In genomic region chr3:146566138-146566537, GRCh38 we compare ENCODE assay signal across 37 cellular contexts. TPM values are rescaled to one million over a fixed set of nuclear protein-coding genes. Genes with fewer than 3 reads are reported as not detected.
"Had no signal": no experiment of that assay in that cellular context is flagged by ENCODE, and none has a peak within 500 bp of the region (broad histone marks: within the 10 kb centered on the region; RNA-seq: fewer than 3 reads in every experiment).

No MANE protein-coding gene starts in this region.

- ATAC-seq: activated CD4-positive, CD25-positive, alpha-beta regulatory T cell treated with anti-CD3 and anti-CD28 coated beads, Interleukin-2, amount 50 U/mL, for 24 hours; activated CD8-positive, alpha-beta T cell treated with anti-CD3 and anti-CD28 coated beads for 36 hours; activated T-cell treated with anti-CD3 and anti-CD28 coated beads, Interleukin-2, amount 50 U/mL, for 4 hours; activated T-helper 17 cell treated with anti-CD3 and anti-CD28 coated beads, Interleukin-2, amount 50 U/mL, for 72 hours; body of pancreas; gastroesophageal sphincter; heart right ventricle; T-helper 17 cell had no signal

- H3K27ac ChIP-seq: body of pancreas, cardiac muscle cell, colonic mucosa, dorsolateral prefrontal cortex, esophagus muscularis mucosa, gastroesophageal sphincter, heart right ventricle, WERI-Rb-1 had no signal

- H3K4me1 ChIP-seq: body of pancreas, colonic mucosa, esophagus muscularis mucosa, gastroesophageal sphincter, heart right ventricle had no signal

- H3K27ac Mint-ChIP-seq: activated B cell treated with CpG ODN at 0.5 μM for 24 hours; activated CD8-positive, alpha-beta T cell treated with anti-CD3 and anti-CD28 coated beads for 36 hours; activated naive CD8-positive, alpha-beta T cell; activated T-helper 17 cell treated with anti-CD3 and anti-CD28 coated beads, Interleukin-2, amount 50 U/mL, for 72 hours; dendritic cell treated with granulocyte-macrophage colony-stimulating factor and Interleukin-4, amounts not matched to agents 40 ng/mL and 50 ng/mL, for 4 days; endodermal cell; T-helper 17 cell; T-helper 2 cell treated with Interferon-gamma antibody and Interleukin-4, amounts not matched to agents 5 μg/mL and 100 μg/mL, for 36 hours had no signal

- H3K9me3 ChIP-seq: body of pancreas, colonic mucosa, esophagus muscularis mucosa, gastroesophageal sphincter, heart right ventricle had no signal

- H3K9me3 Mint-ChIP-seq: activated B cell treated with CpG ODN at 0.5 μM for 24 hours; activated CD8-positive, alpha-beta T cell treated with anti-CD3 and anti-CD28 coated beads for 36 hours; activated T-cell treated with anti-CD3 and anti-CD28 coated beads, Interleukin-2, amount 50 U/mL, for 4 hours; activated T-helper 17 cell treated with anti-CD3 and anti-CD28 coated beads, Interleukin-2, amount 50 U/mL, for 72 hours; dendritic cell treated with granulocyte-macrophage colony-stimulating factor and Interleukin-4, amounts not matched to agents 40 ng/mL and 50 ng/mL, for 4 days; T-helper 2 cell treated with Interferon-gamma antibody and Interleukin-4, amounts not matched to agents 5 μg/mL and 100 μg/mL, for 36 hours had no signal

- H3K36me3 ChIP-seq: cardiac muscle cell, colonic mucosa, esophagus muscularis mucosa, gastroesophageal sphincter, heart right ventricle, WERI-Rb-1 had no signal

- H3K27me3 ChIP-seq: body of pancreas, cardiac muscle cell, colonic mucosa, esophagus muscularis mucosa, gastroesophageal sphincter, heart right ventricle had no signal

- H3K4me3 ChIP-seq: body of pancreas, cardiac muscle cell, colonic mucosa, dorsolateral prefrontal cortex, esophagus muscularis mucosa, gastroesophageal sphincter, heart right ventricle had no signal

- H3K4me3 Mint-ChIP-seq: activated B cell treated with CpG ODN at 0.5 μM for 24 hours; activated CD8-positive, alpha-beta T cell treated with anti-CD3 and anti-CD28 coated beads for 36 hours; activated naive CD8-positive, alpha-beta T cell; activated T-cell treated with anti-CD3 and anti-CD28 coated beads, Interleukin-2, amount 50 U/mL, for 4 hours; activated T-helper 17 cell treated with anti-CD3 and anti-CD28 coated beads, Interleukin-2, amount 50 U/mL, for 72 hours; dendritic cell treated with granulocyte-macrophage colony-stimulating factor and Interleukin-4, amounts not matched to agents 40 ng/mL and 50 ng/mL, for 4 days; endodermal cell; T-helper 17 cell; T-helper 2 cell treated with Interferon-gamma antibody and Interleukin-4, amounts not matched to agents 5 μg/mL and 100 μg/mL, for 36 hours had no signal

- H3K27me3 Mint-ChIP-seq: activated B cell treated with CpG ODN at 0.5 μM for 24 hours; dendritic cell treated with granulocyte-macrophage colony-stimulating factor and Interleukin-4, amounts not matched to agents 40 ng/mL and 50 ng/mL, for 4 days had no signal

- H3K4me1 Mint-ChIP-seq: activated B cell treated with CpG ODN at 0.5 μM for 24 hours; activated T-helper 17 cell treated with anti-CD3 and anti-CD28 coated beads, Interleukin-2, amount 50 U/mL, for 72 hours; endodermal cell; T-helper 17 cell had no signal

- DNase-seq: activated B cell treated with CpG ODN at 0.5 μM for 24 hours; activated CD4-positive, alpha-beta T cell treated with anti-CD3 and anti-CD28 coated beads for 48 hours; activated CD4-positive, alpha-beta T cell treated with anti-CD3 and anti-CD28 coated beads, Interleukin-2, amount 50 U/mL, for 1 hour; activated CD4-positive, alpha-beta T cell treated with anti-CD3 and anti-CD28 coated beads, Interleukin-2, amount 50 U/mL, for 48 hours; activated CD8-positive, alpha-beta memory T cell treated with anti-CD3 and anti-CD28 coated beads for 24 hours; activated CD8-positive, alpha-beta T cell treated with anti-CD3 and anti-CD28 coated beads for 36 hours; activated effector memory CD4-positive, alpha-beta T cell treated with Interleukin-2 at 50 U/mL for 16 hours; activated gamma-delta T cell treated with Interleukin-2 at 50 U/mL for 16 hours; activated naive CD4-positive, alpha-beta T cell treated with anti-CD3 and anti-CD28 coated beads, Interleukin-2, amount 50 U/mL, for 16 hours; activated naive CD4-positive, alpha-beta T cell treated with Interleukin-2 at 50 U/mL for 16 hours; activated T-cell treated with anti-CD3 and anti-CD28 coated beads, Interleukin-2, amount 50 U/mL, for 4 hours; amniotic stem cell; anterior cingulate cortex; body of pancreas; central memory CD4-positive, alpha-beta T cell; cerebellar nuclear complex; colonic mucosa; dorsolateral prefrontal cortex; effector memory CD4-positive, alpha-beta T cell; endodermal cell; erythroblast; foreskin melanocyte; heart right ventricle; T-helper 1 cell; T-helper 17 cell; T1000; WERI-Rb-1 had no signal

RNA-seq across cellular contexts. Expression of gene PLSCR5, which starts 39.0 kb away (rescaled TPM):
- total RNA-seq: activated B cell treated with CpG ODN at 0.5 μM for 24 hours; activated CD8-positive, alpha-beta T cell treated with anti-CD3 and anti-CD28 coated beads for 36 hours; activated T-cell treated with anti-CD3 and anti-CD28 coated beads, Interleukin-2, amount 50 U/mL, for 4 hours; activated T-helper 17 cell treated with anti-CD3 and anti-CD28 coated beads, Interleukin-2, amount 50 U/mL, for 72 hours; body of pancreas; colonic mucosa; endodermal cell; esophagus muscularis mucosa; gastroesophageal sphincter; glomerular endothelial cell; heart right ventricle; T-helper 17 cell had no signal
- polyA plus RNA-seq: adipose tissue, heart right ventricle had no signal
